17 cellular contexts compared by ENCODE assay signal in genomic region chr20:6746901-6747609, GRCh38. TPM values are rescaled to one million over a fixed set of nuclear protein-coding genes. Genes with fewer than 3 reads are reported as not detected.
DNase-seq lines count a peak whose midpoint lies in the region; ATAC-seq and TF ChIP-seq lines count a peak whose summit lies in the region.
"Had no signal": no experiment of that assay in that cellular context is flagged by ENCODE, and none has a peak within 500 bp of the region (broad histone marks: within the 10 kb centered on the region; RNA-seq: fewer than 3 reads in every experiment).

No MANE protein-coding gene starts in this region.

- H3K4me3 Mint-ChIP-seq in GM23338 (no peak overlapping the region), WTC11 (no peak overlapping the region)
- H3K4me3 Mint-ChIP-seq: CD4-positive, alpha-beta T cell had no signal

- H3K79me2 ChIP-seq in GM23338 (replicated peaks; ENCODE audit: insufficient read depth): no peaks in the 10 kb centered on the region

- CTCF ChIA-PET in WTC11 (lab: Charles Lee): no interaction called here

- no peaks in the 10 kb centered on the region; the same call in 1 of the 2 replicates for H3K9me2 ChIP-seq in GM23338 (ENCODE audit: insufficient read depth)

- H3K4me3 ChIP-seq in GM23338 (no peak overlapping the region), sigmoid colon (no peak overlapping the region)
- H3K4me3 ChIP-seq: colonic mucosa, thoracic aorta had no signal

- no peaks in the 10 kb centered on the region for H3F3A ChIP-seq in GM23338 (replicated peaks; ENCODE audit: low read depth)

- H3K27me3 ChIP-seq in GM23338 (ENCODE audit: insufficient read depth) (no peaks in the 10 kb centered on the region), sigmoid colon (no peaks in the 10 kb centered on the region)
- H3K27me3 ChIP-seq: colonic mucosa had no signal

- H3K36me3 Mint-ChIP-seq in GM23338 (ENCODE audit: low read depth) (peaks cover 3% of the 10 kb centered on the region; the same call in 1 of the 3 replicates), WTC11 (peaks cover 5% of the 10 kb centered on the region)

- peaks cover 4% of the 10 kb centered on the region; the same call in 1 of the 3 replicates for H3K9me3 Mint-ChIP-seq in GM23338
- peaks cover 20% of the 10 kb centered on the region for H3K9me3 Mint-ChIP-seq in WTC11
- H3K9me3 Mint-ChIP-seq: CD4-positive, alpha-beta T cell had no signal

- TF ChIP-seq POLR2A in sigmoid colon (IDR thresholded peaks at IDR 0.05): no peak

- peak overlapping the region; percentile 23; the same call in 1 of the 2 replicates for H2AFZ ChIP-seq in GM23338

- H3K4me1 Mint-ChIP-seq in GM23338: no peaks in the 10 kb centered on the region
- no peaks in the 10 kb centered on the region for H3K4me1 Mint-ChIP-seq in WTC11

- H3K27me3 Mint-ChIP-seq in GM23338 (ENCODE audit: insufficient read depth, low read depth, poor library complexity) (peaks cover 2% of the 10 kb centered on the region), WTC11 (ENCODE audit: low read depth) (no peaks in the 10 kb centered on the region)
- H3K27me3 Mint-ChIP-seq: CD4-positive, alpha-beta T cell had no signal

- no peaks in the 10 kb centered on the region for H4K20me1 ChIP-seq in GM23338 (replicated peaks; ENCODE audit: insufficient read depth)

- DNase-seq in GM23338 (ENCODE audit: low spot score) (peak; percentile 33), MV-4-11 (lab: John Stamatoyannopoulos, UW) (peak; percentile 44), WTC11 (ENCODE audit: low spot score) (peak; percentile 14), iris pigment epithelial cell (ENCODE audit: low read depth) (peak; percentile 35), sigmoid colon (no peak), sciatic nerve (ENCODE audit: low spot score) (no peak), cerebellum (ENCODE audit: low spot score) (no peak)
- DNase-seq: activated CD4-positive, alpha-beta T cell treated with anti-CD3 and anti-CD28 coated beads for 1 hour; activated T-cell treated with anti-CD3 and anti-CD28 coated beads, Interleukin-2, amount 50 U/mL, for 1 hour; CD4-positive, alpha-beta T cell; colonic mucosa; NCI-H1436; NK-92 treated with Interleukin-12 subunit alpha and Interleukin-12 subunit beta, amount 100 ng/mL, for 24 hours; T-helper 1 cell had no signal

- no peaks in the 10 kb centered on the region for H3K36me3 ChIP-seq in GM23338 (ENCODE audit: insufficient read depth)
- H3K36me3 ChIP-seq in sigmoid colon: no peaks in the 10 kb centered on the region
- H3K36me3 ChIP-seq: colonic mucosa, thoracic aorta had no signal

- no peak for TF ChIP-seq EP300 in sigmoid colon (IDR thresholded peaks at IDR 0.05)

- peak; percentile 35; the same call in 1 of the 3 replicates for ATAC-seq in GM23338
- ATAC-seq in WTC11: peak; percentile 36; the same call in 1 of the 2 replicates
- no peak for ATAC-seq in sciatic nerve
- no peak for ATAC-seq in GM21360 (IDR thresholded peaks at IDR 0.05; ENCODE audit: unreplicated experiment)
- ATAC-seq: HCT116 had no signal

- H3K4me1 ChIP-seq in GM23338 (ENCODE audit: insufficient read depth) (no peaks in the 10 kb centered on the region), sigmoid colon (no peaks in the 10 kb centered on the region)
- H3K4me1 ChIP-seq: colonic mucosa had no signal

- no peaks in the 10 kb centered on the region for H3K9me3 ChIP-seq in sigmoid colon
- H3K9me3 ChIP-seq: colonic mucosa, thoracic aorta had no signal

- H3K27ac Mint-ChIP-seq in GM23338 (no peak overlapping the region), WTC11 (no peak overlapping the region)
- H3K27ac Mint-ChIP-seq: CD4-positive, alpha-beta T cell had no signal

- no peak for TF ChIP-seq CTCF in GM23338 (conservative IDR thresholded peaks at IDR 0.05; ENCODE audit: low read depth in 2 of 2)
- no peak for TF ChIP-seq CTCF in WTC11 (IDR thresholded peaks at IDR 0.05)
- TF ChIP-seq CTCF in sigmoid colon (IDR thresholded peaks at IDR 0.05): no peak

- WGBS in sigmoid colon, 2 donors: 76 to 84% methylated on average over 6 of the region's 6 CpGs

- intact Hi-C loops in sigmoid colon (cut with DNase I) (no loop called here), sciatic nerve (cut with DNase I) (no loop called here)

- H3K27ac ChIP-seq in GM23338 (ENCODE audit: low read depth) (no peak overlapping the region), sigmoid colon (no peak overlapping the region)
- H3K27ac ChIP-seq: colonic mucosa, thoracic aorta had no signal

- H3K4me2 ChIP-seq in GM23338: no peak overlapping the region

- POLR2A ChIA-PET in WTC11 (lab: Charles Lee): no interaction called here

TF ChIP-seq in GM23338, 12 proteins besides CTCF, POLR2A, EP300 and RAD21 (continues in another document):
- TF ChIP-seq, protein P1, sequence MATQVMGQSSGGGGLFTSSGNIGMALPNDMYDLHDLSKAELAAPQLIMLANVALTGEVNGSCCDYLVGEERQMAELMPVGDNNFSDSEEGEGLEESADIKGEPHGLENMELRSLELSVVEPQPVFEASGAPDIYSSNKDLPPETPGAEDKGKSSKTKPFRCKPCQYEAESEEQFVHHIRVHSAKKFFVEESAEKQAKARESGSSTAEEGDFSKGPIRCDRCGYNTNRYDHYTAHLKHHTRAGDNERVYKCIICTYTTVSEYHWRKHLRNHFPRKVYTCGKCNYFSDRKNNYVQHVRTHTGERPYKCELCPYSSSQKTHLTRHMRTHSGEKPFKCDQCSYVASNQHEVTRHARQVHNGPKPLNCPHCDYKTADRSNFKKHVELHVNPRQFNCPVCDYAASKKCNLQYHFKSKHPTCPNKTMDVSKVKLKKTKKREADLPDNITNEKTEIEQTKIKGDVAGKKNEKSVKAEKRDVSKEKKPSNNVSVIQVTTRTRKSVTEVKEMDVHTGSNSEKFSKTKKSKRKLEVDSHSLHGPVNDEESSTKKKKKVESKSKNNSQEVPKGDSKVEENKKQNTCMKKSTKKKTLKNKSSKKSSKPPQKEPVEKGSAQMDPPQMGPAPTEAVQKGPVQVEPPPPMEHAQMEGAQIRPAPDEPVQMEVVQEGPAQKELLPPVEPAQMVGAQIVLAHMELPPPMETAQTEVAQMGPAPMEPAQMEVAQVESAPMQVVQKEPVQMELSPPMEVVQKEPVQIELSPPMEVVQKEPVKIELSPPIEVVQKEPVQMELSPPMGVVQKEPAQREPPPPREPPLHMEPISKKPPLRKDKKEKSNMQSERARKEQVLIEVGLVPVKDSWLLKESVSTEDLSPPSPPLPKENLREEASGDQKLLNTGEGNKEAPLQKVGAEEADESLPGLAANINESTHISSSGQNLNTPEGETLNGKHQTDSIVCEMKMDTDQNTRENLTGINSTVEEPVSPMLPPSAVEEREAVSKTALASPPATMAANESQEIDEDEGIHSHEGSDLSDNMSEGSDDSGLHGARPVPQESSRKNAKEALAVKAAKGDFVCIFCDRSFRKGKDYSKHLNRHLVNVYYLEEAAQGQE (IDR thresholded peaks at IDR 0.05; ENCODE audit: unreplicated experiment): no peak
- TF ChIP-seq ZNF331 (CRISPR knock-in tag; IDR thresholded peaks at IDR 0.05; ENCODE audit: low read depth): no peak
- TF ChIP-seq POLR2AphosphoS5 (IDR thresholded peaks at IDR 0.05; ENCODE audit: low read depth): no peak
- TF ChIP-seq ZNF114 (CRISPR knock-in tag; IDR thresholded peaks at IDR 0.05): no peak
- TF ChIP-seq JUNB (IDR thresholded peaks at IDR 0.05; ENCODE audit: unreplicated experiment): no peak
- no peak for TF ChIP-seq EZH2 (IDR thresholded peaks at IDR 0.05; ENCODE audit: low read depth, unreplicated experiment)
- no peak for TF ChIP-seq NANOG (IDR thresholded peaks at IDR 0.05; ENCODE audit: borderline replicate concordance)

TF ChIP-seq in WTC11, 78 proteins besides CTCF, POLR2A, EP300 and RAD21 (continues in another document):
- TF ChIP-seq TP53 (CRISPR knock-in tag; IDR thresholded peaks at IDR 0.05): no peak
- no peak for TF ChIP-seq ZNF263 (CRISPR knock-in tag; IDR thresholded peaks at IDR 0.05; ENCODE audit: low read depth)
- no peak for TF ChIP-seq TEAD4 (CRISPR knock-in tag; IDR thresholded peaks at IDR 0.05)
- no peak for TF ChIP-seq ZNF232 (CRISPR knock-in tag; IDR thresholded peaks at IDR 0.05)
- no peak for TF ChIP-seq ZNF416 (CRISPR knock-in tag; IDR thresholded peaks at IDR 0.05)
- TF ChIP-seq, protein P2, sequence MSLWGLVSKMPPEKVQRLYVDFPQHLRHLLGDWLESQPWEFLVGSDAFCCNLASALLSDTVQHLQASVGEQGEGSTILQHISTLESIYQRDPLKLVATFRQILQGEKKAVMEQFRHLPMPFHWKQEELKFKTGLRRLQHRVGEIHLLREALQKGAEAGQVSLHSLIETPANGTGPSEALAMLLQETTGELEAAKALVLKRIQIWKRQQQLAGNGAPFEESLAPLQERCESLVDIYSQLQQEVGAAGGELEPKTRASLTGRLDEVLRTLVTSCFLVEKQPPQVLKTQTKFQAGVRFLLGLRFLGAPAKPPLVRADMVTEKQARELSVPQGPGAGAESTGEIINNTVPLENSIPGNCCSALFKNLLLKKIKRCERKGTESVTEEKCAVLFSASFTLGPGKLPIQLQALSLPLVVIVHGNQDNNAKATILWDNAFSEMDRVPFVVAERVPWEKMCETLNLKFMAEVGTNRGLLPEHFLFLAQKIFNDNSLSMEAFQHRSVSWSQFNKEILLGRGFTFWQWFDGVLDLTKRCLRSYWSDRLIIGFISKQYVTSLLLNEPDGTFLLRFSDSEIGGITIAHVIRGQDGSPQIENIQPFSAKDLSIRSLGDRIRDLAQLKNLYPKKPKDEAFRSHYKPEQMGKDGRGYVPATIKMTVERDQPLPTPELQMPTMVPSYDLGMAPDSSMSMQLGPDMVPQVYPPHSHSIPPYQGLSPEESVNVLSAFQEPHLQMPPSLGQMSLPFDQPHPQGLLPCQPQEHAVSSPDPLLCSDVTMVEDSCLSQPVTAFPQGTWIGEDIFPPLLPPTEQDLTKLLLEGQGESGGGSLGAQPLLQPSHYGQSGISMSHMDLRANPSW (CRISPR knock-in tag; conservative IDR thresholded peaks at IDR 0.05; ENCODE audit: low read depth): no peak
- no peak for TF ChIP-seq ZBTB21 (CRISPR knock-in tag; IDR thresholded peaks at IDR 0.05; ENCODE audit: borderline replicate concordance)
- no peak for TF ChIP-seq ETV6 (CRISPR knock-in tag; IDR thresholded peaks at IDR 0.05)
- no peak for TF ChIP-seq JAZF1 (CRISPR knock-in tag; IDR thresholded peaks at IDR 0.05)
- TF ChIP-seq RELA (CRISPR knock-in tag; IDR thresholded peaks at IDR 0.05; ENCODE audit: borderline replicate concordance): no peak
- no peak for TF ChIP-seq SMAD4 (CRISPR knock-in tag; IDR thresholded peaks at IDR 0.05)
- no peak for TF ChIP-seq ZNF671 (CRISPR knock-in tag; IDR thresholded peaks at IDR 0.05)

RNA-seq across cellular contexts. Expression of gene BMP2, which starts 20.4 kb away (rescaled TPM):
- 1.0 and 1.5 TPM in 2 replicates for total RNA-seq in GM23338 (2014; rRNA removed; shearing (Covaris generic))
- polyA plus RNA-seq in GM23338 (2016; fragmentation: Nextera tagmentation; extraction: Ambion mirVana): 0.73 and 0.92 TPM in 2 replicates
- total RNA-seq in WTC11 (2021): 0.96 to 1.3 TPM (median 1.2 TPM) in 3 replicates
- total RNA-seq in sigmoid colon: 1 to 10 TPM; 2.6 to 3.2 (median 2.8) TPM
- polyA plus RNA-seq in sigmoid colon: 10 to 100 TPM; 13.2 to 15.0 (median 13.7) TPM
- total RNA-seq in sciatic nerve: 6.1 TPM
- total RNA-seq in cerebellum: 11.4 TPM
- total RNA-seq: CD4-positive, alpha-beta T cell had no signal

Comparison
In these comparisons a context has a peak if more than half of its experiments do, and no peak if none do; other contexts are left out.
1. ATAC-seq: peak in GM23338 (single experiment) and WTC11 (single experiment); none in sciatic nerve (single experiment) and GM21360 (single experiment).
2. DNase-seq: peak in GM23338 (single experiment), MV-4-11 (single experiment), WTC11 (single experiment) and iris pigment epithelial cell (single experiment); none in sigmoid colon (single experiment), sciatic nerve (single experiment) and cerebellum (single experiment).